Comparison of ENCODE assay signal across 8 cellular contexts in genomic region chr10:1050555-1050954, GRCh38. TPM values are rescaled to one million over a fixed set of nuclear protein-coding genes. Genes with fewer than 3 reads are reported as not detected.
DNase-seq lines count a peak whose midpoint lies in the region; ATAC-seq and TF ChIP-seq lines count a peak whose summit lies in the region.

No MANE protein-coding gene starts in this region.

- H3K36me3 Mint-ChIP-seq in CD4-positive, alpha-beta T cell (ENCODE audit: low read depth): peaks cover 71% of the 10 kb centered on the region
- H3K36me3 Mint-ChIP-seq in activated T-cell treated with anti-CD3 and anti-CD28 coated beads, Interleukin-2, amount 50 U/mL, for 4 hours (ENCODE audit: insufficient read depth): peaks cover 14% of the 10 kb centered on the region

- H3K4me3 ChIP-seq in iPS-20b (ENCODE audit: low read length): peak overlapping the region; percentile 94
- peak overlapping the region in 1 of 2 donors; percentile 74 for H3K4me3 ChIP-seq in vagina

- H3K27ac Mint-ChIP-seq in CD4-positive, alpha-beta T cell: peak overlapping the region; percentile 98

- H3K27me3 ChIP-seq in CD4-positive, alpha-beta T cell (ENCODE audit: control insufficient read depth, insufficient read depth, low read length): no peaks in the 10 kb centered on the region
- H3K27me3 ChIP-seq in iPS-20b (ENCODE audit: insufficient read depth, low read length) (no peaks in the 10 kb centered on the region), vagina (no peaks in the 10 kb centered on the region)

- no peaks in the 10 kb centered on the region for H3K9me3 ChIP-seq in CD4-positive, alpha-beta T cell (ENCODE audit: control insufficient read depth, low read length)
- H3K9me3 ChIP-seq in iPS-20b (ENCODE audit: insufficient read depth, low read depth, low read length) (no peaks in the 10 kb centered on the region), vagina (no peaks in the 10 kb centered on the region)

- intact Hi-C loops in CD4-positive, alpha-beta T cell (cut with DNase I, micrococcal nuclease): loop anchor here in 1 of 2 experiments (1.0 kb wide), 1 partner anchor 24 kb away; no protein-coding TSS in a partner anchor
- intact Hi-C loops in vagina (cut with DNase I): loop anchor here (10.0 kb wide), 1 partner anchor 116 kb away; the partner anchor contains the start of gene LARP4B

- H3K27me3 Mint-ChIP-seq in CD4-positive, alpha-beta T cell: peaks cover 5% of the 10 kb centered on the region
- no peaks in the 10 kb centered on the region for H3K27me3 Mint-ChIP-seq in activated T-cell treated with anti-CD3 and anti-CD28 coated beads, Interleukin-2, amount 50 U/mL, for 4 hours (ENCODE audit: low read depth)

- CTCF ChIA-PET in CD4-positive, alpha-beta T cell (lab: Charles Lee): interaction anchor here (1.0 to 2.1 kb wide), 5 partner anchors 12 to 59 kb away, joined by 3 to 6 read pairs (median 4); no protein-coding TSS in a partner anchor

- H3K4me1 ChIP-seq in iPS-20b (ENCODE audit: insufficient read depth, low read length) (peaks cover 11% of the 10 kb centered on the region), vagina (peaks cover 51% of the 10 kb centered on the region)

- H3K9me3 Mint-ChIP-seq in CD4-positive, alpha-beta T cell: no peaks in the 10 kb centered on the region
- H3K9me3 Mint-ChIP-seq in activated T-cell treated with anti-CD3 and anti-CD28 coated beads, Interleukin-2, amount 50 U/mL, for 4 hours: no peaks in the 10 kb centered on the region

- peak overlapping the region; percentile 98 for H3K4me3 Mint-ChIP-seq in CD4-positive, alpha-beta T cell
- H3K4me3 Mint-ChIP-seq in activated T-cell treated with anti-CD3 and anti-CD28 coated beads, Interleukin-2, amount 50 U/mL, for 4 hours: peak overlapping the region; percentile 92

- H3K36me3 ChIP-seq in iPS-20b (ENCODE audit: insufficient read depth, low read depth, low read length) (peaks cover 47% of the 10 kb centered on the region), vagina (peaks cover 0 to 6% of the 10 kb centered on the region in 2 donors)

- peak; percentile 19 for ATAC-seq in CD4-positive, alpha-beta T cell (ENCODE audit: poor library complexity)
- no peak for ATAC-seq in activated T-cell treated with anti-CD3 and anti-CD28 coated beads, Interleukin-2, amount 50 U/mL, for 4 hours
- ATAC-seq in HG02885 (IDR thresholded peaks at IDR 0.05; ENCODE audit: poor library complexity, unreplicated experiment) (no peak), GM21723 (IDR thresholded peaks at IDR 0.05; ENCODE audit: unreplicated experiment) (no peak), HG02678 (IDR thresholded peaks at IDR 0.05; ENCODE audit: unreplicated experiment) (no peak)

- H3K27ac ChIP-seq in CD4-positive, alpha-beta T cell (ENCODE audit: low read depth, low read length): peak overlapping the region; percentile 96
- H3K27ac ChIP-seq in iPS-20b (ENCODE audit: low read length): no peak overlapping the region
- H3K27ac ChIP-seq in vagina: peak overlapping the region; percentile 100

- H3K4me1 Mint-ChIP-seq in CD4-positive, alpha-beta T cell (ENCODE audit: low read depth): peaks cover 90% of the 10 kb centered on the region
- H3K4me1 Mint-ChIP-seq in activated T-cell treated with anti-CD3 and anti-CD28 coated beads, Interleukin-2, amount 50 U/mL, for 4 hours (ENCODE audit: low read depth): peaks cover 67% of the 10 kb centered on the region

- TF ChIP-seq CTCF in CD4-positive, alpha-beta T cell (IDR thresholded peaks at IDR 0.05): no peak
- TF ChIP-seq CTCF in vagina (IDR thresholded peaks at IDR 0.05): no peak

- DNase-seq in CD4-positive, alpha-beta T cell: peak in 6 of 10 experiments; percentile 17 to 64 (median 32)
- DNase-seq in HT1080 (ENCODE audit: low read depth) (peak; percentile 13), vagina (ENCODE audit: extremely low spot score in 2 of 2) (no peak)
- DNase-seq in activated T-cell treated with anti-CD3 and anti-CD28 coated beads, Interleukin-2, amount 50 U/mL, for 4 hours: peak; percentile 20

- H3K9ac ChIP-seq in iPS-20b (ENCODE audit: low read depth, low read length): no peak overlapping the region

- POLR2A ChIA-PET in CD4-positive, alpha-beta T cell (lab: Charles Lee): interaction anchor here (0.6 to 3.0 kb wide), 4 partner anchors 9 to 62 kb away, joined by 3 to 51 read pairs (median 12); partner anchors contain the start of gene GTPBP4

- TF ChIP-seq POLR2A in vagina (IDR thresholded peaks at IDR 0.05): no peak

RNA-seq across cellular contexts. Expression of gene IDI1, which starts 1.6 kb away (rescaled TPM):
- 100 to 1,000 TPM; 244 to 250 TPM for total RNA-seq in CD4-positive, alpha-beta T cell
- 113 and 125 TPM in 2 replicates for total RNA-seq in HT1080 (2014; rRNA removed; shearing (Covaris generic))
- polyA plus RNA-seq in HT1080 (2015; cell fraction: cytosol; rRNA removed): 72.7 and 79.1 TPM in 2 replicates
- polyA plus RNA-seq in HT1080 (2015; cell fraction: nucleus; rRNA removed): 75.0 and 84.0 TPM in 2 replicates
- total RNA-seq in activated T-cell treated with anti-CD3 and anti-CD28 coated beads, Interleukin-2, amount 50 U/mL, for 4 hours: 10 to 100 TPM; 38.9 to 46.8 (median 44.6) TPM
- total RNA-seq in vagina: 50.3 TPM

RNA-seq across cellular contexts. Expression of gene WDR37, which starts 5.6 kb away (rescaled TPM):
- total RNA-seq in CD4-positive, alpha-beta T cell: 10 to 100 TPM; 17.0 to 17.7 TPM
- 15.4 TPM in 2 replicates for total RNA-seq in HT1080 (2014; rRNA removed; shearing (Covaris generic))
- 11.5 and 13.9 TPM in 2 replicates for polyA plus RNA-seq in HT1080 (2015; cell fraction: cytosol; rRNA removed)
- 25.0 and 28.9 TPM in 2 replicates for polyA plus RNA-seq in HT1080 (2015; cell fraction: nucleus; rRNA removed)
- 10 to 100 TPM; 10.5 to 13.5 (median 12.2) TPM for total RNA-seq in activated T-cell treated with anti-CD3 and anti-CD28 coated beads, Interleukin-2, amount 50 U/mL, for 4 hours
- total RNA-seq in vagina: 16.9 TPM

RNA-seq across cellular contexts. Expression of gene IDI2, which starts 24.9 kb away (rescaled TPM):
- not detected for total RNA-seq in CD4-positive, alpha-beta T cell
- total RNA-seq in HT1080 (2014; rRNA removed; shearing (Covaris generic)): not detected in 2 replicates
- polyA plus RNA-seq in HT1080 (2015; cell fraction: cytosol; rRNA removed): not detected in 2 replicates
- polyA plus RNA-seq in HT1080 (2015; cell fraction: nucleus; rRNA removed): not detected in 2 replicates
- total RNA-seq in activated T-cell treated with anti-CD3 and anti-CD28 coated beads, Interleukin-2, amount 50 U/mL, for 4 hours: not detected
- total RNA-seq in vagina: not detected

Comparison
In these comparisons a context has a peak if more than half of its experiments do, and no peak if none do; other contexts are left out.
1. DNase-seq: peak in CD4-positive, alpha-beta T cell (6 of 10), HT1080 (single experiment) and activated T-cell treated with anti-CD3 and anti-CD28 coated beads, Interleukin-2, amount 50 U/mL, for 4 hours (single experiment); none in vagina (0 of 2).